Comparison of ENCODE assay signal across 1 cellular context in the genomic region with DNA sequence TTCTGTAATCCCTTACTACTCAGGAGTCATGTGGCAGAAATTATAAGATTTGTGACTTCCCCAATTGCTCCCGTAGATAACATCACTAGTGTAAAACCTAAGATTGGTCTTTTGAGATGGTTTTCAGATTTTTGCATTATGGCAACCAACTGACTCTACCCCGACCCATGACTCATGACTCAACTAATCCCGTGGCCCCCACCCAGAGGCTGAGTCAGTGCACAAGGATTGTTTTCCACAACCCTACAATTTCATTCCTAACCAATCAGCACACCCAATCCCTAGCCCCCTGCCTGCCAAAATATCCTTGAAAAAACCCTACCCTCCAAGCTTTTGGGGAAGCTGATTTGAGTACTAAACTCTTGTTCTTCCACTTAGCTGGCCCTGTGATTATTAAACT.
TF ChIP-seq lines count a peak whose summit lies in the region.

No MANE protein-coding gene starts in this region.

TF ChIP-seq in GM23338, 12 proteins besides CTCF, POLR2A, EP300 and RAD21 (continued from another document):
- TF ChIP-seq, protein P1, sequence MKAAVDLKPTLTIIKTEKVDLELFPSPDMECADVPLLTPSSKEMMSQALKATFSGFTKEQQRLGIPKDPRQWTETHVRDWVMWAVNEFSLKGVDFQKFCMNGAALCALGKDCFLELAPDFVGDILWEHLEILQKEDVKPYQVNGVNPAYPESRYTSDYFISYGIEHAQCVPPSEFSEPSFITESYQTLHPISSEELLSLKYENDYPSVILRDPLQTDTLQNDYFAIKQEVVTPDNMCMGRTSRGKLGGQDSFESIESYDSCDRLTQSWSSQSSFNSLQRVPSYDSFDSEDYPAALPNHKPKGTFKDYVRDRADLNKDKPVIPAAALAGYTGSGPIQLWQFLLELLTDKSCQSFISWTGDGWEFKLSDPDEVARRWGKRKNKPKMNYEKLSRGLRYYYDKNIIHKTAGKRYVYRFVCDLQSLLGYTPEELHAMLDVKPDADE (IDR thresholded peaks at IDR 0.05) = no peak
- TF ChIP-seq, protein P2, sequence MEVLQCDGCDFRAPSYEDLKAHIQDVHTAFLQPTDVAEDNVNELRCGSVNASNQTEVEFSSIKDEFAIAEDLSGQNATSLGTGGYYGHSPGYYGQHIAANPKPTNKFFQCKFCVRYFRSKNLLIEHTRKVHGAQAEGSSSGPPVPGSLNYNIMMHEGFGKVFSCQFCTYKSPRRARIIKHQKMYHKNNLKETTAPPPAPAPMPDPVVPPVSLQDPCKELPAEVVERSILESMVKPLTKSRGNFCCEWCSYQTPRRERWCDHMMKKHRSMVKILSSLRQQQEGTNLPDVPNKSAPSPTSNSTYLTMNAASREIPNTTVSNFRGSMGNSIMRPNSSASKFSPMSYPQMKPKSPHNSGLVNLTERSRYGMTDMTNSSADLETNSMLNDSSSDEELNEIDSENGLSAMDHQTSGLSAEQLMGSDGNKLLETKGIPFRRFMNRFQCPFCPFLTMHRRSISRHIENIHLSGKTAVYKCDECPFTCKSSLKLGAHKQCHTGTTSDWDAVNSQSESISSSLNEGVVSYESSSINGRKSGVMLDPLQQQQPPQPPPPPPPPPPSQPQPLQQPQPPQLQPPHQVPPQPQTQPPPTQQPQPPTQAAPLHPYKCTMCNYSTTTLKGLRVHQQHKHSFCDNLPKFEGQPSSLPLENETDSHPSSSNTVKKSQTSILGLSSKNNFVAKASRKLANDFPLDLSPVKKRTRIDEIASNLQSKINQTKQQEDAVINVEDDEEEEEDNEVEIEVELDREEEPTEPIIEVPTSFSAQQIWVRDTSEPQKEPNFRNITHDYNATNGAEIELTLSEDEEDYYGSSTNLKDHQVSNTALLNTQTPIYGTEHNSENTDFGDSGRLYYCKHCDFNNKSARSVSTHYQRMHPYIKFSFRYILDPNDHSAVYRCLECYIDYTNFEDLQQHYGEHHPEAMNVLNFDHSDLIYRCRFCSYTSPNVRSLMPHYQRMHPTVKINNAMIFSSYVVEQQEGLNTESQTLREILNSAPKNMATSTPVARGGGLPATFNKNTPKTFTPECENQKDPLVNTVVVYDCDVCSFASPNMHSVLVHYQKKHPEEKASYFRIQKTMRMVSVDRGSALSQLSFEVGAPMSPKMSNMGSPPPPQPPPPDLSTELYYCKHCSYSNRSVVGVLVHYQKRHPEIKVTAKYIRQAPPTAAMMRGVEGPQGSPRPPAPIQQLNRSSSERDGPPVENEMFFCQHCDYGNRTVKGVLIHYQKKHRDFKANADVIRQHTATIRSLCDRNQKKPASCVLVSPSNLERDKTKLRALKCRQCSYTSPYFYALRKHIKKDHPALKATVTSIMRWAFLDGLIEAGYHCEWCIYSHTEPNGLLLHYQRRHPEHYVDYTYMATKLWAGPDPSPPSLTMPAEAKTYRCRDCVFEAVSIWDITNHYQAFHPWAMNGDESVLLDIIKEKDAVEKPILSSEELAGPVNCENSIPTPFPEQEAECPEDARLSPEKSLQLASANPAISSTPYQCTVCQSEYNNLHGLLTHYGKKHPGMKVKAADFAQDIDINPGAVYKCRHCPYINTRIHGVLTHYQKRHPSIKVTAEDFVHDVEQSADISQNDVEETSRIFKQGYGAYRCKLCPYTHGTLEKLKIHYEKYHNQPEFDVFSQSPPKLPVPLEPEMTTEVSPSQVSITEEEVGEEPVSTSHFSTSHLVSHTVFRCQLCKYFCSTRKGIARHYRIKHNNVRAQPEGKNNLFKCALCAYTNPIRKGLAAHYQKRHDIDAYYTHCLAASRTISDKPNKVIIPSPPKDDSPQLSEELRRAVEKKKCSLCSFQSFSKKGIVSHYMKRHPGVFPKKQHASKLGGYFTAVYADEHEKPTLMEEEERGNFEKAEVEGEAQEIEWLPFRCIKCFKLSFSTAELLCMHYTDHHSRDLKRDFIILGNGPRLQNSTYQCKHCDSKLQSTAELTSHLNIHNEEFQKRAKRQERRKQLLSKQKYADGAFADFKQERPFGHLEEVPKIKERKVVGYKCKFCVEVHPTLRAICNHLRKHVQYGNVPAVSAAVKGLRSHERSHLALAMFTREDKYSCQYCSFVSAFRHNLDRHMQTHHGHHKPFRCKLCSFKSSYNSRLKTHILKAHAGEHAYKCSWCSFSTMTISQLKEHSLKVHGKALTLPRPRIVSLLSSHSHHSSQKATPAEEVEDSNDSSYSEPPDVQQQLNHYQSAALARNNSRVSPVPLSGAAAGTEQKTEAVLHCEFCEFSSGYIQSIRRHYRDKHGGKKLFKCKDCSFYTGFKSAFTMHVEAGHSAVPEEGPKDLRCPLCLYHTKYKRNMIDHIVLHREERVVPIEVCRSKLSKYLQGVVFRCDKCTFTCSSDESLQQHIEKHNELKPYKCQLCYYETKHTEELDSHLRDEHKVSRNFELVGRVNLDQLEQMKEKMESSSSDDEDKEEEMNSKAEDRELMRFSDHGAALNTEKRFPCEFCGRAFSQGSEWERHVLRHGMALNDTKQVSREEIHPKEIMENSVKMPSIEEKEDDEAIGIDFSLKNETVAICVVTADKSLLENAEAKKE (CRISPR knock-in tag; IDR thresholded peaks at IDR 0.05) = no peak
- no peak for TF ChIP-seq EZH2phosphoT487 (IDR thresholded peaks at IDR 0.05; ENCODE audit: unreplicated experiment)
- no peak for TF ChIP-seq ZNF331 (CRISPR knock-in tag; IDR thresholded peaks at IDR 0.05; ENCODE audit: low read depth)
